Comparison of ENCODE assay signal across 19 cellular contexts in the genomic region with DNA sequence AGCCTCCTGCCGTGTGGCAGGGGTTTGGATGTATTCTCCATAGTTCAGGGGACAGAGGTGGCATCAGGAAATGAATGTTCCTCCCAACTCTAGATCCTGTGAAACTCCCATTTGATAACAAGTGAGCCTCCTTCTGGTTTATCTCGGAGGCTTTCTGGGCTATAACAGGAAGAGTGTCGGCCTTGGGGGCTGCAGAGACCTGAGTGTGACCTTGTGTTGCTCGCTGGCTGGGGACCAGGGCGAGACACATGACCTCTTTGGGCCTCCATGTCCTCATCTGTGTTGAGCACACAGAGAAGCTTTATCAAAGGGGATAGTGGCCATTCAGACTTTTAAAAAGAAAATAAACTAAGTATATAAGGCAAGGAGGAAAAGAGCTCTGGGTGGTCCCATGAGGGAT.
"Had no signal": no experiment of that assay in that cellular context is flagged by ENCODE, and none has a peak within 500 bp of the region (broad histone marks: within the 10 kb centered on the region; RNA-seq: fewer than 3 reads in every experiment).

No MANE protein-coding gene starts in this region.

- ATAC-seq: esophagus mucosa; gastrocnemius medialis; mucosa of descending colon; pancreas; stimulated activated memory B cell treated with anti-CD40 and anti-IgM and Interleukin-4, amounts not matched to agents 10 μg/mL and 1 μg/mL and 100 μg/mL, for 72 hours had no signal

- H3K4me2 ChIP-seq: smooth muscle cell had no signal

- DNase-seq: dorsolateral prefrontal cortex; effector CD4-positive, alpha-beta T cell; foreskin fibroblast; gastrocnemius medialis; head of caudate nucleus; mesenchymal stem cell; mucosa of descending colon; naive B cell; pancreas; retina; stimulated activated CD4-positive, alpha-beta T cell treated with anti-CD3 and anti-CD28 coated beads, Interleukin-2, amount 100 ng/mL, for 24 hours; stimulated activated CD4-positive, alpha-beta T cell treated with anti-CD3 and anti-CD28 coated beads, Interleukin-4, amount 100 ng/mL, for 24 hours; stomach; tibial artery had no signal

- H3K27ac ChIP-seq: dorsolateral prefrontal cortex, epithelial cell of prostate, gastrocnemius medialis, neutrophil, pancreas, stomach, tibial artery had no signal

- H3K4me1 ChIP-seq: gastrocnemius medialis, pancreas, stomach, tibial artery had no signal

- H3K9me3 ChIP-seq: gastrocnemius medialis, mucosa of descending colon, neutrophil, pancreas, stomach, tibial artery had no signal

- H3K36me3 ChIP-seq: gastrocnemius medialis, neutrophil, pancreas, stomach, tibial artery had no signal

- H3K27me3 ChIP-seq: gastrocnemius medialis, pancreas, stomach, tibial artery had no signal

- H3K4me3 ChIP-seq: dorsolateral prefrontal cortex, gastrocnemius medialis, mucosa of descending colon, pancreas, smooth muscle cell, stomach, tibial artery had no signal
